ENCODE assay signal across 24 cellular contexts in genomic region chr3:39671600-39671999, GRCh38.
"Had no signal": no experiment of that assay in that cellular context is flagged by ENCODE, and none has a peak within 500 bp of the region (broad histone marks: within the 10 kb centered on the region; RNA-seq: fewer than 3 reads in every experiment).

No MANE protein-coding gene starts in this region.

- FAIRE-seq: endometrium, islet of Langerhans, pancreas, small intestine had no signal

- DNase-seq: central memory CD4-positive, alpha-beta T cell; effector memory CD4-positive, alpha-beta T cell; erythroblast; foreskin melanocyte; heart left ventricle; hippocampal formation; kidney glomerular epithelial cell; midbrain; occipital lobe; pancreas; right cardiac atrium; small intestine; stimulated activated CD4-positive, alpha-beta T cell treated with anti-CD3 and anti-CD28 coated beads, Interleukin-12 subunit alpha, Interleukin-12 subunit beta, amount 100 ng/mL, for 4 hours; stimulated activated naive CD4-positive, alpha-beta T cell; stomach; substantia nigra; transverse colon had no signal

- H3K4me3 Mint-ChIP-seq: natural killer cell treated with Interleukin-12 subunit alpha and Interleukin-12 subunit beta and Interleukin-15 and Interleukin-18, amount 100 ng/mL, for 72 hours; neural progenitor cell had no signal

- H3K36me3 Mint-ChIP-seq: natural killer cell treated with Interleukin-12 subunit alpha and Interleukin-12 subunit beta and Interleukin-15 and Interleukin-18, amount 100 ng/mL, for 72 hours; neural progenitor cell had no signal

- H3K27me3 Mint-ChIP-seq: progenitor cell of endocrine pancreas had no signal

- H3K4me1 ChIP-seq: heart left ventricle, neural progenitor cell, pancreas, stomach, transverse colon had no signal

- H3K27ac ChIP-seq: coronary artery, heart left ventricle, neural progenitor cell, pancreas, stomach, thoracic aorta, transverse colon had no signal

- H3K27me3 ChIP-seq: neural progenitor cell, pancreas, stomach, transverse colon had no signal

- H3K4me3 ChIP-seq: coronary artery, heart left ventricle, neural progenitor cell, pancreas, stomach, thoracic aorta, transverse colon had no signal

- ATAC-seq: heart left ventricle; natural killer cell treated with Interleukin-12 subunit alpha and Interleukin-12 subunit beta and Interleukin-15 and Interleukin-18, amount 100 ng/mL, for 72 hours; pancreas; right cardiac atrium had no signal

- H3K9me3 Mint-ChIP-seq: neural progenitor cell had no signal

- H3K36me3 ChIP-seq: heart left ventricle, neural progenitor cell, pancreas, stomach, thoracic aorta, transverse colon had no signal

- H3K4me1 Mint-ChIP-seq: neural progenitor cell had no signal

- H3K27ac Mint-ChIP-seq: natural killer cell treated with Interleukin-12 subunit alpha and Interleukin-12 subunit beta and Interleukin-15 and Interleukin-18, amount 100 ng/mL, for 72 hours; neural progenitor cell; progenitor cell of endocrine pancreas had no signal

- H3K9me3 ChIP-seq: pancreas, stomach, thoracic aorta, transverse colon had no signal
